In the genomic region with DNA sequence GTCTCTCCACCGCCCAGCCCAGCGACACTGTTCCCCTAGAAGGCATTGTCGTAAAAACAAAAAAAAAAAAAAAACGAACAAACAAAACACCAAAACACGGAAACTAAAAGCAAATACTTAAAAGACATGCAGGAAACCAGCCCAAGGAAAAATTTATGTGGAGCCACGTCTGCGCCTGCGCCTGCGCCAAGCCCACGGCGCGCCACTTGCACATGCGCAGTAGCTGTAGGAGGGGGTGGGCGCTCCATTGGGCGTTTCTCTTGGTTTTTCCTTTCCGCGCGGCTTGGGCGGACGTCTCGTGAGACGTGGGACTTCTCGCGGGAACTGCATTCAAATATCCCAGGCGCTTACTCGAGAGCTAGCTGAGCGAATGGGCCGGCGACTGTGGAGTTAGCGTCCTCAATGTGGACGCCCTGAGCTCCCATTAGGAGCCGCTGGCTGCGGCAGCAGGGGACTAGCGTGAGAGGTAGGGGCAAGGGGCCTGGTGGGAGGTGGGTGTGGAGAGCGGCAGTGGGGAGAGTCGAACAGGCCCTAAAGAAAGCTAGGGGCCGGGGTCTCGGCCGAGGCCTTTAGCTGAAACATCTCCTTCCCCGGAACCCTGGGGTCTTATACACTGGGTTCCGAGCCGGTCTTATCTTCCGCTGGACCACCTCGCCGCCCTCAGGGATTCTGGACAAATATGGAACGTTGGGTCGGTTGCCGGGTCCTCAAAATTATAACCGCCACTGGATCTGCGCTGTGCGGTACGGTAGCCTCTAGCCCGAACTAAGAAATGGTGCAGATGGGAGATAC, we compare ENCODE assay signal across 8 cellular contexts. TPM values are rescaled to one million over a fixed set of nuclear protein-coding genes. Genes with fewer than 3 reads are reported as not detected.
DNase-seq lines count a peak whose midpoint lies in the region; ATAC-seq, FAIRE-seq and TF ChIP-seq lines count a peak whose summit lies in the region.

A gene with protein sequence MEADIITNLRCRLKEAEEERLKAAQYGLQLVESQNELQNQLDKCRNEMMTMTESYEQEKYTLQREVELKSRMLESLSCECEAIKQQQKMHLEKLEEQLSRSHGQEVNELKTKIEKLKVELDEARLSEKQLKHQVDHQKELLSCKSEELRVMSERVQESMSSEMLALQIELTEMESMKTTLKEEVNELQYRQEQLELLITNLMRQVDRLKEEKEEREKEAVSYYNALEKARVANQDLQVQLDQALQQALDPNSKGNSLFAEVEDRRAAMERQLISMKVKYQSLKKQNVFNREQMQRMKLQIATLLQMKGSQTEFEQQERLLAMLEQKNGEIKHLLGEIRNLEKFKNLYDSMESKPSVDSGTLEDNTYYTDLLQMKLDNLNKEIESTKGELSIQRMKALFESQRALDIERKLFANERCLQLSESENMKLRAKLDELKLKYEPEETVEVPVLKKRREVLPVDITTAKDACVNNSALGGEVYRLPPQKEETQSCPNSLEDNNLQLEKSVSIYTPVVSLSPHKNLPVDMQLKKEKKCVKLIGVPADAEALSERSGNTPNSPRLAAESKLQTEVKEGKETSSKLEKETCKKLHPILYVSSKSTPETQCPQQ (plus strand): TSS at position 350 of the 792 bp plus-strand sequence. CDS start 4,644 bp downstream, outside the sequence.

- H3K4me3 Mint-ChIP-seq in T-helper 17 cell: peak within 1 kb of the TSS; percentile 97

- no peak for FAIRE-seq in urothelium cell line (lab: Jason Lieb, UNC)

- H3K27ac ChIP-seq in angular gyrus (ENCODE audit: low read depth, low read length) (peak within 1 kb of the TSS; percentile 49), prostate gland (peak within 1 kb of the TSS; percentile 50 to 67)

- intact Hi-C loops in left ventricle myocardium superior (cut with micrococcal nuclease) (no loop called here), prostate gland (cut with DNase I) (loop anchor here (5.0 to 10.0 kb wide), 3 partner anchors 596 to 1099 kb away; a partner anchor contains a TSS)

- no peaks in the 10 kb centered on the region for H3K36me3 ChIP-seq in prostate gland

- peaks cover 6% of the 10 kb centered on the region for H3K36me3 Mint-ChIP-seq in T-helper 17 cell (ENCODE audit: low read depth)

- H3K9me3 ChIP-seq in T-helper 17 cell (ENCODE audit: control insufficient read depth, low read length, poor library complexity, severe bottlenecking): no peaks in the 10 kb centered on the region
- H3K9me3 ChIP-seq in prostate gland: no peaks in the 10 kb centered on the region

- ATAC-seq in HG02885 (IDR thresholded peaks at IDR 0.05; ENCODE audit: poor library complexity, unreplicated experiment): peak; percentile 91
- peak; percentile 97 for ATAC-seq in T-helper 17 cell
- peak; percentile 97 for ATAC-seq in left ventricle myocardium superior

- H3K4me3 ChIP-seq in prostate gland: peak within 1 kb of the TSS; percentile 56 to 81

- under 1% methylated on average over 53 of the region's 53 CpGs for WGBS in prostate gland

- H3K27me3 Mint-ChIP-seq in T-helper 17 cell: no peaks in the 10 kb centered on the region

- TF ChIP-seq POLR2A in GM15510 (IDR thresholded peaks at IDR 0.05; ENCODE audit: borderline replicate concordance, extremely low read depth, insufficient read length) (peak; percentile 92), prostate gland (IDR thresholded peaks at IDR 0.05) (peak; percentile 75)

- peaks cover 31% of the 10 kb centered on the region for H3K4me1 Mint-ChIP-seq in T-helper 17 cell

- peak in 2 of 4 experiments; percentile 2 to 12 for TF ChIP-seq CTCF in prostate gland (IDR thresholded peaks at IDR 0.05)

- no peaks in the 10 kb centered on the region for H3K4me1 ChIP-seq in prostate gland (replicated peaks)

- no peaks in the 10 kb centered on the region for H3K27me3 ChIP-seq in prostate gland (replicated peaks; ENCODE audit: insufficient read depth)

- peak within 1 kb of the TSS; percentile 92 for H3K27ac Mint-ChIP-seq in T-helper 17 cell

- DNase-seq in NCI-H1694 treated with DMSO at 0.1 percent for 48 hours (lab: John Stamatoyannopoulos, UW) (peak; percentile 75), T-helper 17 cell (peak; percentile 82 to 90 (median 88)), left ventricle myocardium superior (peak; percentile 96), prostate gland (ENCODE audit: low spot score) (peak; percentile 95), urothelium cell line (ENCODE audit: low spot score) (peak; percentile 94)

RNA-seq across cellular contexts. Expression of the gene that starts here (rescaled TPM):
- total RNA-seq in T-helper 17 cell (1 to 10 TPM; 5.5 to 6.0 TPM), left ventricle myocardium superior (3.5 TPM), prostate gland (10 to 100 TPM in 1 of 2 donors, 1 to 10 TPM in 1; 9.0 to 12.6 TPM)

Comparison
In these comparisons a context has a peak if more than half of its experiments do, and no peak if none do; other contexts are left out.
1. Peak in every context shown above with its lines: DNase-seq, ATAC-seq, H3K4me3 ChIP-seq and H3K27ac ChIP-seq.